In the genomic region with DNA sequence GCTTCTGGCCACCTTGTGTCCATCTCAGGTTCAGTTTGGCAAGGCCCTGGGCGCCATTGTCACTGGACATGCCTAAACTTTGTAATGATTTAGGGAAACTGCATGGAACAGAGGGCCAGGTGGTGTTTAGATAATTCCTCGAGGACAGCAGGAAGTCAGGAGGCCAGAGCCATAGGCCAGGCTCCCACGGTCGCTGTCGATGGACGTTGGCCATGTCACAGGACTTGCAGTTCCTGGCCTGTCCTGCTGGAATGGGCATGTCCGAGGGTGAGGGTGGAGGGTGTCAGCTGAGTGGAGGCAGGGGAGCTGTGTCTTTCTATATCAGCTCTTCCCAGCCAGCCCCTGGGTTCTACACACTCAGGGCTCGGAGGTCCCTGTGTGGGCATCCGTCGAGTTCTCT, we compare ENCODE assay signal across 28 cellular contexts.
"Had no signal": no experiment of that assay in that cellular context is flagged by ENCODE, and none has a peak within 500 bp of the region (broad histone marks: within the 10 kb centered on the region; RNA-seq: fewer than 3 reads in every experiment).

No MANE protein-coding gene starts in this region.

- H3K9me3 ChIP-seq: ovary, suprapubic skin, testis, thyroid gland, vagina had no signal

- H3K9ac ChIP-seq: parathyroid adenoma had no signal

- H3K4me1 ChIP-seq: parathyroid adenoma, psoas muscle, spleen, suprapubic skin, testis, tibial nerve, upper lobe of left lung had no signal

- H3K27ac ChIP-seq: ovary, parathyroid adenoma, psoas muscle, skin epidermis, spleen, suprapubic skin, testis, thyroid gland, tibial nerve, upper lobe of left lung, vagina had no signal

- H3K4me2 ChIP-seq: smooth muscle cell had no signal

- H2AFZ ChIP-seq: parathyroid adenoma had no signal

- H3K79me2 ChIP-seq: parathyroid adenoma had no signal

- H3K27me3 ChIP-seq: ovary, spleen, suprapubic skin, testis, thyroid gland, tibial nerve, upper lobe of left lung, vagina had no signal

- H3K4me3 ChIP-seq: ovary, psoas muscle, skin epidermis, smooth muscle cell, spleen, suprapubic skin, testis, thyroid gland, tibial nerve, upper lobe of left lung, vagina had no signal

- ATAC-seq: naive thymus-derived CD8-positive, alpha-beta T cell; psoas muscle; sciatic nerve; stimulated activated memory B cell treated with anti-CD40 and anti-IgM and Interleukin-4, amounts not matched to agents 10 μg/mL and 1 μg/mL and 100 μg/mL, for 72 hours; stimulated activated naive CD8-positive, alpha-beta T cell treated with anti-CD3 and anti-CD28 coated beads, Interleukin-15, amount 100 ng/mL, for 72 hours; stimulated activated naive CD8-positive, alpha-beta T cell treated with anti-CD3 and anti-CD28 coated beads, Interleukin-15, Interleukin-2, amounts not matched to agents 100 U/mL and 50 U/mL, for 24 hours had no signal

- DNase-seq: naive thymus-derived CD8-positive, alpha-beta T cell; nephron progenitor cell; occipital lobe; ovary; psoas muscle; right cardiac atrium; spleen; stimulated activated CD4-positive, alpha-beta T cell treated with anti-CD3 and anti-CD28 coated beads, Interleukin-12 subunit alpha, Interleukin-12 subunit beta, amount 100 ng/mL, for 4 hours; stimulated activated CD4-positive, alpha-beta T cell treated with anti-CD3 and anti-CD28 coated beads, Interleukin-1b, Interleukin-23, amount 100 ng/mL, for 48 hours; stimulated activated CD4-positive, alpha-beta T cell treated with anti-CD3 and anti-CD28 coated beads, Interleukin-4, amount 100 ng/mL, for 1 hour; stimulated activated CD4-positive, alpha-beta T cell treated with anti-CD3 and anti-CD28 coated beads, Interleukin-4, amount 100 ng/mL, for 4 hours; stimulated activated CD8-positive, alpha-beta memory T cell treated with anti-CD3 and anti-CD28 coated beads, Interleukin-4, amount 100 ng/mL, for 48 hours; stimulated activated naive CD4-positive, alpha-beta T cell; stimulated activated naive CD8-positive, alpha-beta T cell treated with anti-CD3 and anti-CD28 coated beads, Interleukin-15, amount 100 ng/mL, for 72 hours; stimulated activated naive CD8-positive, alpha-beta T cell treated with anti-CD3 and anti-CD28 coated beads, Interleukin-15, Interleukin-2, amounts not matched to agents 100 U/mL and 50 U/mL, for 24 hours; substantia nigra; testis; thyroid gland; trophoblast cell; upper lobe of left lung had no signal

- H3K36me3 ChIP-seq: ovary, suprapubic skin, thyroid gland, tibial nerve, upper lobe of left lung, vagina had no signal
